1 cellular context compared by ENCODE assay signal in the genomic region with DNA sequence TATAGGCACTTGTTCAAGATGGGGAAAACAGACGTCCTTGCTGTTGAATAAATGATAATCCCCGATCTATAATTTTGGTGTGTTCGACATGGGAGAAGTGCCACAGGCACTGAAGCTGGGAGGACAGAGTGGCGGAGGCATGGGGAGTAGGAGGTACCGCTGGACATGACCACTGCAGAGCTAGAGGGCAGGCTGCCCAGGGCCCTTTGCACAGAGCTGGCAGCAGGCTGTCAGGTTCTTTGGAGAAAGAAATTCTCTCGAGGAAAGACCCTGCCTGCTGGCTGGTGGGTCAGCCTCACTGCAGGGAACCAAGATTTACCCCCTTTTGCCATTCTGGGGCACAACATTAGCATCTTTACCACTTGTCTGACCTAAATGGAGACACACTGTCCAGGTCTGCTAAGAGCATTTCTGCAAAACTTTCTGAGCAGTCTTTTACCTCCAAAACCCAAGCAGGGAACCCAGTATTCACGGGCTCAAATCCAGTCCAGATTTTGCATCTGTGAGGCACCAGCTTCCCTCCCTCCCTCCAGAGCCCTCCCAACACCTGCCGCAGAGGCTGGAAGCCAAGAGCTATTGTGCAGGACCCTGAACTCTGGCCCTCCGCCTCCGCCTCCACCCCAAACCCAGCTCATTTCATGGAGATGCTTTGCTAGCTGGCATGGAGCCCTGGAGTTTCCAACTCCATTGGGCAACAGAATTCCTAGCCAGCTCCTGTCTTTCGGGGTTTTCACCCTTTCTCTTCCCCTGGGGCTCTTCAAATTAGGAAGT.
TF ChIP-seq lines count a peak whose summit lies in the region.

No MANE protein-coding gene starts in this region.

TF ChIP-seq in IMR-90, 13 proteins besides CTCF, POLR2A, EP300 and RAD21 (continued from another document):
- TF ChIP-seq MAZ (IDR thresholded peaks at IDR 0.05; ENCODE audit: borderline replicate concordance, low read depth, low read length) (no peak), BHLHE40 (IDR thresholded peaks at IDR 0.05; ENCODE audit: low read depth, low read length) (no peak), CHD1 (IDR thresholded peaks at IDR 0.05; ENCODE audit: low read depth, low read length) (no peak), CEBPB (IDR thresholded peaks at IDR 0.05; ENCODE audit: low read depth, low read length) (no peak), NFE2L2 (IDR thresholded peaks at IDR 0.05; ENCODE audit: low read depth, low read length) (no peak), RCOR1 (IDR thresholded peaks at IDR 0.05; ENCODE audit: insufficient replicate concordance, low read length) (no peak), ELK1 (IDR thresholded peaks at IDR 0.05; ENCODE audit: borderline replicate concordance, low read depth, low read length) (no peak), SMC3 (IDR thresholded peaks at IDR 0.05; ENCODE audit: low read depth, low read length) (no peak), MAFK (IDR thresholded peaks at IDR 0.05; ENCODE audit: low read depth, low read length) (no peak), MXI1 (IDR thresholded peaks at IDR 0.05; ENCODE audit: borderline replicate concordance, low read depth, low read length) (no peak), FOS (IDR thresholded peaks at IDR 0.05; ENCODE audit: low read depth, low read length) (no peak), RFX5 (IDR thresholded peaks at IDR 0.05; ENCODE audit: low read depth, low read length) (no peak)
TF ChIP-seq in IMR-90: peak in this region for 0.
